In genomic region chr20:9617940-9618339, GRCh38 we compare ENCODE assay signal across 8 cellular contexts.
A peak's percentile ranks its signal among the peaks of the same experiment; 100 is the strongest.
DNase-seq lines count a peak whose midpoint lies in the region; ATAC-seq and TF ChIP-seq lines count a peak whose summit lies in the region.

No MANE protein-coding gene starts in this region.

- no peak overlapping the region for H3K23ac ChIP-seq in trophoblast cell (ENCODE audit: low read length)

- no peaks in the 10 kb centered on the region for H3K36me3 Mint-ChIP-seq in activated CD8-positive, alpha-beta T cell treated with anti-CD3 and anti-CD28 coated beads, Interleukin-2, amount 10 ng/mL, durations not matched to agents 7 days and 5 days (ENCODE audit: low read depth)

- H3K79me1 ChIP-seq in trophoblast cell (ENCODE audit: low read length) = no peaks in the 10 kb centered on the region

- TF ChIP-seq CTCF in AG10803 (conservative IDR thresholded peaks at IDR 0.05; ENCODE audit: low read length) = 0 out of 2 replicates have a peak, but pooled peaks have one; percentile 11
- peak; percentile 41 to 80 (median 64) for TF ChIP-seq CTCF in dorsolateral prefrontal cortex (IDR thresholded peaks at IDR 0.05 in 54 of 56, conservative IDR thresholded peaks at IDR 0.05 in 2 of 56; ENCODE audit: low read depth in 1 of 56, partially characterized antibody in 56 of 56)

- CTCF ChIA-PET in activated CD8-positive, alpha-beta T cell treated with anti-CD3 and anti-CD28 coated beads, Interleukin-2, amount 10 ng/mL, durations not matched to agents 7 days and 5 days (lab: Charles Lee) = interaction anchor here (0.8 to 2.9 kb wide), 10 partner anchors 11 to 472 kb away, joined by 3 to 41 read pairs (median 8); no protein-coding TSS in a partner anchor

- H3K27me3 Mint-ChIP-seq in activated CD8-positive, alpha-beta T cell treated with anti-CD3 and anti-CD28 coated beads, Interleukin-2, amount 10 ng/mL, durations not matched to agents 7 days and 5 days (ENCODE audit: low read depth) = no peaks in the 10 kb centered on the region

- H4K91ac ChIP-seq in trophoblast cell (ENCODE audit: low read depth, low read length) = no peak overlapping the region

- H3K27ac Mint-ChIP-seq in activated CD8-positive, alpha-beta T cell treated with anti-CD3 and anti-CD28 coated beads, Interleukin-2, amount 10 ng/mL, durations not matched to agents 7 days and 5 days = no peak overlapping the region

- no peak overlapping the region for H3K4ac ChIP-seq in trophoblast cell (ENCODE audit: low read depth, low read length)

- no peak overlapping the region for H2BK120ac ChIP-seq in trophoblast cell (ENCODE audit: insufficient read depth, low read length, poor library complexity)

- DNase-seq in AG10803 (ENCODE audit: low read depth) (peak; percentile 3), HuH-7 (ENCODE audit: low spot score) (peak; percentile 65), NCI-H82 treated with DMSO at 0.1 percent for 48 hours (lab: John Stamatoyannopoulos, UW; ENCODE audit: unreplicated experiment) (peak; percentile 2), dorsolateral prefrontal cortex (peak in 4 of 10 donors; percentile 50 to 67 (median 56)), trophoblast cell (peak; percentile 22 to 51), HAP-1 (ENCODE audit: low spot score in 2 of 2) (no peak)
- no peak for DNase-seq in activated CD8-positive, alpha-beta T cell treated with anti-CD3 and anti-CD28 coated beads, Interleukin-2, amount 10 ng/mL, durations not matched to agents 7 days and 5 days

- no peak overlapping the region for H3K4me3 Mint-ChIP-seq in activated CD8-positive, alpha-beta T cell treated with anti-CD3 and anti-CD28 coated beads, Interleukin-2, amount 10 ng/mL, durations not matched to agents 7 days and 5 days

- H3K4me1 ChIP-seq in trophoblast cell (ENCODE audit: control insufficient read depth in 1 of 2, insufficient read depth in 2 of 2, low read length in 2 of 2) (no peaks in the 10 kb centered on the region), HAP-1 (no peaks in the 10 kb centered on the region)

- in situ Hi-C loops in HAP-1 (cut with MboI; ENCODE audit: low sequenced_read_pairs) = loop anchor here (25.0 kb wide), 2 partner anchors 294 to 469 kb away; no protein-coding TSS in a partner anchor

- no peak for ATAC-seq in activated CD8-positive, alpha-beta T cell treated with anti-CD3 and anti-CD28 coated beads, Interleukin-2, amount 10 ng/mL, durations not matched to agents 7 days and 5 days
- ATAC-seq in GM19463 (IDR thresholded peaks at IDR 0.05; ENCODE audit: unreplicated experiment) = no peak

- H3K9me3 Mint-ChIP-seq in activated CD8-positive, alpha-beta T cell treated with anti-CD3 and anti-CD28 coated beads, Interleukin-2, amount 10 ng/mL, durations not matched to agents 7 days and 5 days (ENCODE audit: insufficient read depth) = no peaks in the 10 kb centered on the region

- no peak overlapping the region for H3K14ac ChIP-seq in trophoblast cell (ENCODE audit: low read length)

- H2BK5ac ChIP-seq in trophoblast cell (ENCODE audit: low read depth, low read length, poor library complexity) = no peak overlapping the region

- H2AFZ ChIP-seq in trophoblast cell (ENCODE audit: insufficient read depth, low read length, poor library complexity) = no peak overlapping the region

- intact Hi-C loops in dorsolateral prefrontal cortex (cut with DNase I) = loop anchor here (2.0 to 10.0 kb wide), 9 partner anchors 294 to 1927 kb away; partner anchors contain the start of genes MKKS (in 2 of the 2) and SLX4IP (in 1 of the 2)

- H3K9me3 ChIP-seq in trophoblast cell (ENCODE audit: insufficient read depth, low read depth, low read length) (no peaks in the 10 kb centered on the region), HAP-1 (no peaks in the 10 kb centered on the region)

- no peaks in the 10 kb centered on the region for H3K27me3 ChIP-seq in dorsolateral prefrontal cortex
- no peaks in the 10 kb centered on the region for H3K27me3 ChIP-seq in trophoblast cell (ENCODE audit: insufficient read depth, low read length)
- H3K27me3 ChIP-seq in HAP-1 (ENCODE audit: low read depth) = no peaks in the 10 kb centered on the region

- no peak overlapping the region for H3K9ac ChIP-seq in trophoblast cell (ENCODE audit: low read length)

- WGBS in trophoblast cell (ENCODE audit: extremely low coverage, insufficient coverage, insufficient read length) = no CpG with 5 or more reads among the region's 5 CpGs

- H3K79me2 ChIP-seq in trophoblast cell (ENCODE audit: control insufficient read depth, insufficient read depth, low read length, poor library complexity) = no peaks in the 10 kb centered on the region

- H2BK12ac ChIP-seq in trophoblast cell (ENCODE audit: low read length) = no peak overlapping the region

- no peak overlapping the region for H3K4me2 ChIP-seq in trophoblast cell (ENCODE audit: low read length)

- H3K36me3 ChIP-seq in trophoblast cell (ENCODE audit: control insufficient read depth in 1 of 2, insufficient read depth in 2 of 2, low read length in 2 of 2) (no peaks in the 10 kb centered on the region), HAP-1 (replicated peaks) (no peaks in the 10 kb centered on the region)

- H3K4me1 Mint-ChIP-seq in activated CD8-positive, alpha-beta T cell treated with anti-CD3 and anti-CD28 coated beads, Interleukin-2, amount 10 ng/mL, durations not matched to agents 7 days and 5 days (ENCODE audit: low read depth) = no peaks in the 10 kb centered on the region

- H3K18ac ChIP-seq in trophoblast cell (ENCODE audit: low read length) = no peak overlapping the region

- POLR2A ChIA-PET in activated CD8-positive, alpha-beta T cell treated with anti-CD3 and anti-CD28 coated beads, Interleukin-2, amount 10 ng/mL, durations not matched to agents 7 days and 5 days (lab: Charles Lee) = interaction anchor here (1.1 kb wide), 1 partner anchor 326 kb away, joined by 3 read pairs; no protein-coding TSS in a partner anchor

- H4K8ac ChIP-seq in trophoblast cell (ENCODE audit: low read depth, low read length) = no peak overlapping the region

- peak overlapping the region in 31 of 59 donors; percentile 8 to 79 (median 51) for H3K27ac ChIP-seq in dorsolateral prefrontal cortex
- H3K27ac ChIP-seq in trophoblast cell (ENCODE audit: low read depth, low read length) = no peak overlapping the region

- H4K12ac ChIP-seq in trophoblast cell (ENCODE audit: low read depth, low read length) = no peak overlapping the region

- no peak overlapping the region for H2AK5ac ChIP-seq in trophoblast cell (ENCODE audit: low read length)

- H3K4me3 ChIP-seq in AG10803 (ENCODE audit: low read length) (no peak overlapping the region), dorsolateral prefrontal cortex (peak overlapping the region in 23 of 59 donors; percentile 1 to 37 (median 19)), trophoblast cell (ENCODE audit: low read depth, low read length) (no peak overlapping the region), HAP-1 (no peak overlapping the region)

Comparison
In these comparisons a context has a peak if more than half of its experiments do, and no peak if none do; other contexts are left out.
1. DNase-seq: peak in AG10803 (single experiment), HuH-7 (single experiment), NCI-H82 treated with DMSO at 0.1 percent for 48 hours (single experiment) and trophoblast cell (2 of 2); none in activated CD8-positive, alpha-beta T cell treated with anti-CD3 and anti-CD28 coated beads, Interleukin-2, amount 10 ng/mL, durations not matched to agents 7 days and 5 days (single experiment) and HAP-1 (0 of 2).